In the genomic region with DNA sequence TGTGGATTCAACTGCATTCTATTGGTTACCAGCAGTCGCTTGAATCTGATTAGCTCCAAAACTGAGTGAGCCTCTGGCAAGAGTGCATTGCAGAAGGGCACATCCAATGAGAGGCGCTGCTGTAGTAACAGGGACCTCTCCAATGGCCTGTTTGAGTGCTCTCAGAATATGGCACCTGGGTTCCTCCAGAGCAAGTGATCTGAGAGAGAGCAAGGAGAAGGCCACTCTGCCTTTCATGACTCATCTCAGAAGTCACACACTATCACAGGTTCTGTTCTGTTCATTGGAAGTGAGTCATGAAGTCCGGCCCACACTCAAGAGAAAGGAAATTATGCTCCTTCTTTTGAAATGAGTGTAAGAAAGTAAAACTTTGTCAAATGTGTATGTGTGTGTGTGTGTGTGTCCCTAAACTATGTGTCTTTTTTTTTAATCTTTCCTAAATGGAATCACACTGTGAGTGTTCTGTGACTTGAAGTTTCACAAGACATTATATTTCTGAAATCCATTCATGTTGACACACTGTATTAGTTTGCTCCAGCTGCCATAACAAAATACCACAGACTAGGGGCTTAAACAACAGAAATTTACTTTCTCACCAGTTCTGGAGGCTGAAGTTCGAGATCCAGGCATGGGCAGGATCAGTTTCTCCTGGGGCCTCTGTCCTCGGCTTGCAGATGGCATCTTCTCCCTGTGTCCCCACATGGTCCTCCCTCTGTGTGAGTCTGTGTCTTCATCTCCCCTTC, we compare ENCODE assay signal across 9 cellular contexts.
A peak's percentile ranks its signal among the peaks of the same experiment; 100 is the strongest.
DNase-seq lines count a peak whose midpoint lies in the region; ATAC-seq and TF ChIP-seq lines count a peak whose summit lies in the region.
"Had no signal": no experiment of that assay in that cellular context is flagged by ENCODE, and none has a peak within 500 bp of the region (broad histone marks: within the 10 kb centered on the region; RNA-seq: fewer than 3 reads in every experiment).

No MANE protein-coding gene starts in this region.

- TF ChIP-seq CTCF in GM10248 (IDR thresholded peaks at IDR 0.05; ENCODE audit: control extremely low read depth, extremely low read depth, low read depth, missing control alignments) = no peak
- no peak for TF ChIP-seq CTCF in osteoblast (IDR thresholded peaks at IDR 0.05; ENCODE audit: extremely low read depth, low read depth, low read length)
- TF ChIP-seq CTCF in upper lobe of right lung (IDR thresholded peaks at IDR 0.05) = no peak

- H3K36me3 ChIP-seq in osteoblast (ENCODE audit: insufficient read depth, low read length) = no peaks in the 10 kb centered on the region
- H3K36me3 ChIP-seq in upper lobe of right lung = no peaks in the 10 kb centered on the region

- H3K4me3 ChIP-seq in osteoblast (ENCODE audit: insufficient read depth, low read length) = no peak overlapping the region
- no peak overlapping the region for H3K4me3 ChIP-seq in upper lobe of right lung

- intact Hi-C loops in upper lobe of right lung (cut with DNase I) = no loop called here

- no peaks in the 10 kb centered on the region for H3K79me2 ChIP-seq in osteoblast (ENCODE audit: insufficient read depth, low read length)

- CTCF ChIA-PET in GM10248 (lab: Yijun Ruan, JAX) = no interaction called here

- H3K27me3 ChIP-seq in osteoblast (ENCODE audit: insufficient read depth, low read length) (no peaks in the 10 kb centered on the region), upper lobe of right lung (no peaks in the 10 kb centered on the region)

- ATAC-seq in HG02610 (IDR thresholded peaks at IDR 0.05; ENCODE audit: unreplicated experiment) (peak; percentile 98), upper lobe of right lung (no peak)

- H3K4me2 ChIP-seq in osteoblast (ENCODE audit: insufficient read depth, low read length) = no peak overlapping the region

- H3K27ac ChIP-seq in osteoblast (ENCODE audit: low read depth, low read length) (no peak overlapping the region), upper lobe of right lung (no peak overlapping the region)
- H3K27ac ChIP-seq: VCaP had no signal

- H4K20me1 ChIP-seq in osteoblast (ENCODE audit: insufficient read depth, low read length) = no peaks in the 10 kb centered on the region

- DNase-seq in GM10248 (ENCODE audit: extremely low spot score) (peak; percentile 40), osteoblast (ENCODE audit: insufficient read length, low spot score, missing footprints) (peak; percentile 85), SW 1271 (lab: John Stamatoyannopoulos, UW) (no peak), upper lobe of right lung (no peak), NOMO-1 treated with DMSO at 0.1 percent for 48 hours (lab: John Stamatoyannopoulos, UW; ENCODE audit: unreplicated experiment) (no peak)
- peak; percentile 60 for DNase-seq in activated CD8-positive, alpha-beta memory T cell treated with anti-CD3 and anti-CD28 coated beads, Interleukin-2, amount 50 U/mL, for 48 hours
- DNase-seq in central memory CD4-positive, alpha-beta T cell = no peak

- H3K9me3 ChIP-seq in osteoblast (ENCODE audit: low read depth, low read length) = no peaks in the 10 kb centered on the region
- peaks cover 3% of the 10 kb centered on the region for H3K9me3 ChIP-seq in upper lobe of right lung

- H3K4me1 ChIP-seq in osteoblast (ENCODE audit: insufficient read depth, low read length) (peaks cover 3% of the 10 kb centered on the region), upper lobe of right lung (no peaks in the 10 kb centered on the region)

- H2AFZ ChIP-seq in osteoblast (ENCODE audit: low read length) = no peak overlapping the region

- POLR2A ChIA-PET in GM10248 (lab: Yijun Ruan, JAX) = no interaction called here

Comparison
In these comparisons a context has a peak if more than half of its experiments do, and no peak if none do; other contexts are left out.
1. DNase-seq: peak in GM10248 (single experiment), activated CD8-positive, alpha-beta memory T cell treated with anti-CD3 and anti-CD28 coated beads, Interleukin-2, amount 50 U/mL, for 48 hours (single experiment) and osteoblast (single experiment); none in central memory CD4-positive, alpha-beta T cell (single experiment), SW 1271 (0 of 2), upper lobe of right lung (single experiment) and NOMO-1 treated with DMSO at 0.1 percent for 48 hours (single experiment).